ENCODE assay signal across 13 cellular contexts in genomic region chr12:66978802-66979201, GRCh38.
A peak's percentile ranks its signal among the peaks of the same experiment; 100 is the strongest.
DNase-seq lines count a peak whose midpoint lies in the region; ATAC-seq lines count a peak whose summit lies in the region.
"Had no signal": no experiment of that assay in that cellular context is flagged by ENCODE, and none has a peak within 500 bp of the region (broad histone marks: within the 10 kb centered on the region; RNA-seq: fewer than 3 reads in every experiment).

No MANE protein-coding gene starts in this region.

- H4K5ac ChIP-seq in mesendoderm (ENCODE audit: low read length), result no peak overlapping the region

- WGBS in mesendoderm (ENCODE audit: extremely low coverage, insufficient coverage, low lambda C conversion rate), result no CpG with 5 or more reads among the region's 1 CpG

- H3K4me1 ChIP-seq in mesendoderm (ENCODE audit: control insufficient read depth, low read depth, low read length), result no peaks in the 10 kb centered on the region
- H3K4me1 ChIP-seq: HAP-1 had no signal

- H3K4me3 Mint-ChIP-seq in activated CD4-positive, alpha-beta T cell treated with anti-CD3 and anti-CD28 coated beads for 36 hours, result no peak overlapping the region
- no peak overlapping the region for H3K4me3 Mint-ChIP-seq in stimulated activated naive CD8-positive, alpha-beta T cell treated with anti-CD3 and anti-CD28 coated beads, Interleukin-15, amount 100 ng/mL, for 72 hours
- H3K4me3 Mint-ChIP-seq: CD14-positive monocyte; CD4-positive, alpha-beta memory T cell had no signal

- peaks cover 10% of the 10 kb centered on the region for H3K4me1 Mint-ChIP-seq in activated CD4-positive, alpha-beta T cell treated with anti-CD3 and anti-CD28 coated beads for 36 hours
- no peaks in the 10 kb centered on the region for H3K4me1 Mint-ChIP-seq in stimulated activated naive CD8-positive, alpha-beta T cell treated with anti-CD3 and anti-CD28 coated beads, Interleukin-15, amount 100 ng/mL, for 72 hours
- H3K4me1 Mint-ChIP-seq: CD4-positive, alpha-beta memory T cell had no signal

- no peak overlapping the region for H3K56ac ChIP-seq in mesendoderm (ENCODE audit: low read length)

- CTCF ChIA-PET in activated CD4-positive, alpha-beta T cell treated with anti-CD3 and anti-CD28 coated beads for 36 hours (lab: Charles Lee), result interaction anchor here (1.4 kb wide), 1 partner anchor 47 kb away, joined by 3 read pairs; no protein-coding TSS in a partner anchor

- no peak overlapping the region for H2BK15ac ChIP-seq in mesendoderm (replicated peaks; ENCODE audit: low read depth)

- H3K9ac ChIP-seq in mesendoderm (ENCODE audit: low read length), result no peak overlapping the region
- H3K9ac ChIP-seq: BLaER1 had no signal

- H2BK120ac ChIP-seq in mesendoderm (ENCODE audit: low read depth, low read length), result no peak overlapping the region

- H3K36me3 ChIP-seq in mesendoderm (ENCODE audit: control insufficient read depth, insufficient read depth, low read length), result no peaks in the 10 kb centered on the region
- H3K36me3 ChIP-seq: HAP-1 had no signal

- no peaks in the 10 kb centered on the region for H3K27me3 ChIP-seq in mesendoderm (ENCODE audit: insufficient read depth, low read length, poor library complexity)
- H3K27me3 ChIP-seq: BLaER1 had no signal

- no peaks in the 10 kb centered on the region for H3K36me3 Mint-ChIP-seq in activated CD4-positive, alpha-beta T cell treated with anti-CD3 and anti-CD28 coated beads for 36 hours (ENCODE audit: low read depth)
- H3K36me3 Mint-ChIP-seq: CD14-positive monocyte; CD4-positive, alpha-beta memory T cell had no signal

- no peak overlapping the region for H2AK5ac ChIP-seq in mesendoderm (ENCODE audit: low read length)

- no peaks in the 10 kb centered on the region for H3K79me1 ChIP-seq in mesendoderm (ENCODE audit: low read length)

- POLR2A ChIA-PET in activated CD4-positive, alpha-beta T cell treated with anti-CD3 and anti-CD28 coated beads for 36 hours (lab: Charles Lee), result no interaction called here

- no peak overlapping the region for H3K27ac ChIP-seq in mesendoderm (ENCODE audit: low read depth, low read length)
- H3K27ac ChIP-seq: BLaER1, HL-60 had no signal

- no peak overlapping the region for H2BK5ac ChIP-seq in mesendoderm (ENCODE audit: low read length)

- H3K27ac Mint-ChIP-seq in activated CD4-positive, alpha-beta T cell treated with anti-CD3 and anti-CD28 coated beads for 36 hours, result no peak overlapping the region
- no peak overlapping the region for H3K27ac Mint-ChIP-seq in stimulated activated naive CD8-positive, alpha-beta T cell treated with anti-CD3 and anti-CD28 coated beads, Interleukin-15, amount 100 ng/mL, for 72 hours
- H3K27ac Mint-ChIP-seq: CD14-positive monocyte; CD4-positive, alpha-beta memory T cell had no signal

- no peak overlapping the region for H4K8ac ChIP-seq in mesendoderm (ENCODE audit: low read depth, low read length)

- no peak overlapping the region for H3K18ac ChIP-seq in mesendoderm (ENCODE audit: low read length)

- intact Hi-C loops in activated CD4-positive, alpha-beta T cell treated with anti-CD3 and anti-CD28 coated beads for 36 hours (cut with DNase I, micrococcal nuclease), result loop anchor here (1.0 to 2.0 kb wide), 2 partner anchors 15 to 32 kb away; no protein-coding TSS in a partner anchor

- H3K23ac ChIP-seq in mesendoderm (ENCODE audit: low read length), result no peak overlapping the region

- no peaks in the 10 kb centered on the region for H3K79me2 ChIP-seq in mesendoderm (ENCODE audit: control insufficient read depth, insufficient read depth, low read length)

- peak; percentile 35 for ATAC-seq in activated CD4-positive, alpha-beta T cell treated with anti-CD3 and anti-CD28 coated beads for 36 hours
- ATAC-seq in stimulated activated naive CD8-positive, alpha-beta T cell treated with anti-CD3 and anti-CD28 coated beads, Interleukin-15, amount 100 ng/mL, for 72 hours, result peak; percentile 65
- ATAC-seq in stimulated activated naive CD8-positive, alpha-beta T cell treated with anti-CD3 and anti-CD28 coated beads, Interleukin-15, Interleukin-2, amounts not matched to agents 100 U/mL and 50 U/mL, for 24 hours, result no peak
- no peak for ATAC-seq in HG02884 (IDR thresholded peaks at IDR 0.05; ENCODE audit: unreplicated experiment)

- no peaks in the 10 kb centered on the region for H3K9me3 Mint-ChIP-seq in activated CD4-positive, alpha-beta T cell treated with anti-CD3 and anti-CD28 coated beads for 36 hours (ENCODE audit: low read depth)
- no peaks in the 10 kb centered on the region for H3K9me3 Mint-ChIP-seq in stimulated activated naive CD8-positive, alpha-beta T cell treated with anti-CD3 and anti-CD28 coated beads, Interleukin-15, amount 100 ng/mL, for 72 hours

- no peak for DNase-seq in activated CD4-positive, alpha-beta T cell treated with anti-CD3 and anti-CD28 coated beads for 36 hours
- no peak for DNase-seq in activated CD4-positive, alpha-beta T cell treated with anti-CD3 and anti-CD28 coated beads for 1 hour
- no peak for DNase-seq in stimulated activated naive CD8-positive, alpha-beta T cell treated with anti-CD3 and anti-CD28 coated beads, Interleukin-15, amount 100 ng/mL, for 72 hours
- no peak for DNase-seq in stimulated activated naive CD8-positive, alpha-beta T cell treated with anti-CD3 and anti-CD28 coated beads, Interleukin-15, Interleukin-2, amounts not matched to agents 100 U/mL and 50 U/mL, for 24 hours
- DNase-seq in mesendoderm (peak; percentile 13), DMS53 (lab: John Stamatoyannopoulos, UW) (no peak)
- DNase-seq: 8988T; CD4-positive, alpha-beta memory T cell had no signal

- H3K4me2 ChIP-seq in mesendoderm (ENCODE audit: low read length), result no peak overlapping the region
- H3K4me2 ChIP-seq: BLaER1 had no signal

- H3K4ac ChIP-seq in mesendoderm (ENCODE audit: low read depth, low read length), result no peak overlapping the region

- no peaks in the 10 kb centered on the region for H3K27me3 Mint-ChIP-seq in activated CD4-positive, alpha-beta T cell treated with anti-CD3 and anti-CD28 coated beads for 36 hours
- H3K27me3 Mint-ChIP-seq in stimulated activated naive CD8-positive, alpha-beta T cell treated with anti-CD3 and anti-CD28 coated beads, Interleukin-15, amount 100 ng/mL, for 72 hours, result peaks cover 20% of the 10 kb centered on the region

- no peak overlapping the region for H3K4me3 ChIP-seq in mesendoderm (ENCODE audit: low read length)
- H3K4me3 ChIP-seq: BLaER1, HAP-1 had no signal

Comparison
In these comparisons a context has a peak if more than half of its experiments do, and no peak if none do; other contexts are left out.
1. ATAC-seq: peak in activated CD4-positive, alpha-beta T cell treated with anti-CD3 and anti-CD28 coated beads for 36 hours (single experiment) and stimulated activated naive CD8-positive, alpha-beta T cell treated with anti-CD3 and anti-CD28 coated beads, Interleukin-15, amount 100 ng/mL, for 72 hours (single experiment); none in stimulated activated naive CD8-positive, alpha-beta T cell treated with anti-CD3 and anti-CD28 coated beads, Interleukin-15, Interleukin-2, amounts not matched to agents 100 U/mL and 50 U/mL, for 24 hours (single experiment) and HG02884 (single experiment).